ENCODE assay signal across 32 cellular contexts in genomic region chr18:27616324-27616723, GRCh38.
"Had no signal": no experiment of that assay in that cellular context is flagged by ENCODE, and none has a peak within 500 bp of the region (broad histone marks: within the 10 kb centered on the region; RNA-seq: fewer than 3 reads in every experiment).

No MANE protein-coding gene starts in this region.

- H3K9me3 Mint-ChIP-seq: activated naive CD4-positive, alpha-beta T cell treated with anti-CD3 and anti-CD28 coated beads, Interleukin-2, amount 10 ng/mL, durations not matched to agents 7 days and 5 days; activated naive CD8-positive, alpha-beta T cell treated with anti-CD3 and anti-CD28 coated beads, Interleukin-2, amount 10 ng/mL, durations not matched to agents 7 days and 5 days; activated T-helper 1 cell treated with anti-CD3 and anti-CD28 coated beads, Interleukin-12 subunit alpha, Interleukin-12 subunit beta, Interleukin-2, Interleukin-4 antibody, amounts not matched to agents 30 ng/mL and 10 ng/mL and 1 ng/mL, durations not matched to agents 14 hours and 24 hours and 36 hours; mesothelial cell of epicardium; naive B cell; stimulated activated naive B cell treated with anti-CD40 and anti-IgM and Interleukin-4, amounts not matched to agents 10 μg/mL and 1 μg/mL and 100 μg/mL, for 72 hours; T-helper 2 cell treated with Interferon-gamma antibody and Interleukin-4, amounts not matched to agents 5 μg/mL and 100 μg/mL, for 36 hours had no signal

- H3K27ac Mint-ChIP-seq: activated naive CD4-positive, alpha-beta T cell treated with anti-CD3 and anti-CD28 coated beads, Interleukin-2, amount 10 ng/mL, durations not matched to agents 7 days and 5 days; activated naive CD8-positive, alpha-beta T cell treated with anti-CD3 and anti-CD28 coated beads, Interleukin-2, amount 10 ng/mL, durations not matched to agents 7 days and 5 days; activated T-helper 1 cell treated with anti-CD3 and anti-CD28 coated beads, Interleukin-12 subunit alpha, Interleukin-12 subunit beta, Interleukin-2, Interleukin-4 antibody, amounts not matched to agents 30 ng/mL and 10 ng/mL and 1 ng/mL, durations not matched to agents 14 hours and 24 hours and 36 hours; mesothelial cell of epicardium; naive B cell; stimulated activated naive B cell treated with anti-CD40 and anti-IgM and Interleukin-4, amounts not matched to agents 10 μg/mL and 1 μg/mL and 100 μg/mL, for 72 hours; T-helper 2 cell treated with Interferon-gamma antibody and Interleukin-4, amounts not matched to agents 5 μg/mL and 100 μg/mL, for 36 hours had no signal

- H3K9me3 ChIP-seq: gastroesophageal sphincter, left ventricle myocardium inferior, pancreas, prostate gland, stomach, tibial artery, upper lobe of right lung had no signal

- H3K4me1 ChIP-seq: gastroesophageal sphincter, prostate gland, tibial artery, upper lobe of right lung had no signal

- H3K27ac ChIP-seq: brain microvascular endothelial cell, coronary artery, dorsolateral prefrontal cortex, gastroesophageal sphincter, left ventricle myocardium inferior, pancreas, prostate gland, stomach, tibial artery, upper lobe of right lung had no signal

- H3K27me3 ChIP-seq: brain microvascular endothelial cell, dorsolateral prefrontal cortex, gastroesophageal sphincter, pancreas, stomach, tibial artery, upper lobe of right lung had no signal

- H3K4me3 ChIP-seq: coronary artery, dorsolateral prefrontal cortex, gastroesophageal sphincter, left ventricle myocardium inferior, pancreas, prostate gland, stomach, tibial artery, upper lobe of right lung had no signal

- H3K27me3 Mint-ChIP-seq: activated naive CD4-positive, alpha-beta T cell treated with anti-CD3 and anti-CD28 coated beads, Interleukin-2, amount 10 ng/mL, durations not matched to agents 7 days and 5 days; activated naive CD8-positive, alpha-beta T cell treated with anti-CD3 and anti-CD28 coated beads, Interleukin-2, amount 10 ng/mL, durations not matched to agents 7 days and 5 days; naive B cell; stimulated activated naive B cell treated with anti-CD40 and anti-IgM and Interleukin-4, amounts not matched to agents 10 μg/mL and 1 μg/mL and 100 μg/mL, for 72 hours had no signal

- H3K36me3 Mint-ChIP-seq: activated naive CD4-positive, alpha-beta T cell treated with anti-CD3 and anti-CD28 coated beads, Interleukin-2, amount 10 ng/mL, durations not matched to agents 7 days and 5 days; activated naive CD8-positive, alpha-beta T cell treated with anti-CD3 and anti-CD28 coated beads, Interleukin-2, amount 10 ng/mL, durations not matched to agents 7 days and 5 days; mesothelial cell of epicardium; naive B cell; stimulated activated naive B cell treated with anti-CD40 and anti-IgM and Interleukin-4, amounts not matched to agents 10 μg/mL and 1 μg/mL and 100 μg/mL, for 72 hours had no signal

- DNase-seq: activated CD4-positive, alpha-beta T cell treated with anti-CD3 and anti-CD28 coated beads for 4 hours; activated CD4-positive, alpha-beta T cell treated with anti-CD3 and anti-CD28 coated beads, Interleukin-2, amount 50 U/mL, for 48 hours; activated CD4-positive, CD25-positive, alpha-beta regulatory T cell; activated CD8-positive, alpha-beta memory T cell treated with anti-CD3 and anti-CD28 coated beads for 24 hours; activated gamma-delta T cell; activated naive CD4-positive, alpha-beta T cell treated with anti-CD3 and anti-CD28 coated beads, Interleukin-2, amount 10 ng/mL, durations not matched to agents 7 days and 5 days; activated naive CD8-positive, alpha-beta T cell treated with anti-CD3 and anti-CD28 coated beads, Interleukin-2, amount 10 ng/mL, durations not matched to agents 7 days and 5 days; activated T-cell treated with anti-CD3 and anti-CD28 coated beads, Interleukin-2, amount 50 U/mL, for 1 hour; brain microvascular endothelial cell; dorsolateral prefrontal cortex; effector memory CD4-positive, alpha-beta T cell; head of caudate nucleus; hypothalamus; kidney glomerular epithelial cell; left ventricle myocardium inferior; mammary epithelial cell; naive B cell; nucleus accumbens; pancreas; stimulated activated CD4-positive, alpha-beta T cell treated with anti-CD3 and anti-CD28 coated beads, Interleukin-15, amount 100 ng/mL, for 24 hours; stimulated activated CD4-positive, alpha-beta T cell treated with anti-CD3 and anti-CD28 coated beads, Interleukin-2, amount 100 ng/mL, for 24 hours; stimulated activated naive B cell treated with anti-CD40 and anti-IgM and Interleukin-4, amounts not matched to agents 10 μg/mL and 1 μg/mL and 100 μg/mL, for 72 hours; stomach; T-helper 1 cell; tibial artery; upper lobe of right lung had no signal

- H3K4me3 Mint-ChIP-seq: activated naive CD4-positive, alpha-beta T cell treated with anti-CD3 and anti-CD28 coated beads, Interleukin-2, amount 10 ng/mL, durations not matched to agents 7 days and 5 days; activated naive CD8-positive, alpha-beta T cell treated with anti-CD3 and anti-CD28 coated beads, Interleukin-2, amount 10 ng/mL, durations not matched to agents 7 days and 5 days; activated T-helper 1 cell treated with anti-CD3 and anti-CD28 coated beads, Interleukin-12 subunit alpha, Interleukin-12 subunit beta, Interleukin-2, Interleukin-4 antibody, amounts not matched to agents 30 ng/mL and 10 ng/mL and 1 ng/mL, durations not matched to agents 14 hours and 24 hours and 36 hours; mesothelial cell of epicardium; naive B cell; stimulated activated naive B cell treated with anti-CD40 and anti-IgM and Interleukin-4, amounts not matched to agents 10 μg/mL and 1 μg/mL and 100 μg/mL, for 72 hours; T-helper 2 cell treated with Interferon-gamma antibody and Interleukin-4, amounts not matched to agents 5 μg/mL and 100 μg/mL, for 36 hours had no signal

- ATAC-seq: gastroesophageal sphincter; pancreas; stimulated activated naive B cell treated with anti-CD40 and anti-IgM and Interleukin-4, amounts not matched to agents 10 μg/mL and 1 μg/mL and 100 μg/mL, for 72 hours; upper lobe of right lung had no signal

- H3K36me3 ChIP-seq: brain microvascular endothelial cell, gastroesophageal sphincter, left ventricle myocardium inferior, pancreas, prostate gland, stomach, tibial artery, upper lobe of right lung had no signal

- H3K4me1 Mint-ChIP-seq: activated naive CD4-positive, alpha-beta T cell treated with anti-CD3 and anti-CD28 coated beads, Interleukin-2, amount 10 ng/mL, durations not matched to agents 7 days and 5 days; activated naive CD8-positive, alpha-beta T cell treated with anti-CD3 and anti-CD28 coated beads, Interleukin-2, amount 10 ng/mL, durations not matched to agents 7 days and 5 days; mesothelial cell of epicardium; naive B cell; stimulated activated naive B cell treated with anti-CD40 and anti-IgM and Interleukin-4, amounts not matched to agents 10 μg/mL and 1 μg/mL and 100 μg/mL, for 72 hours had no signal
